ENCODE assay signal across 8 cellular contexts in the genomic region with DNA sequence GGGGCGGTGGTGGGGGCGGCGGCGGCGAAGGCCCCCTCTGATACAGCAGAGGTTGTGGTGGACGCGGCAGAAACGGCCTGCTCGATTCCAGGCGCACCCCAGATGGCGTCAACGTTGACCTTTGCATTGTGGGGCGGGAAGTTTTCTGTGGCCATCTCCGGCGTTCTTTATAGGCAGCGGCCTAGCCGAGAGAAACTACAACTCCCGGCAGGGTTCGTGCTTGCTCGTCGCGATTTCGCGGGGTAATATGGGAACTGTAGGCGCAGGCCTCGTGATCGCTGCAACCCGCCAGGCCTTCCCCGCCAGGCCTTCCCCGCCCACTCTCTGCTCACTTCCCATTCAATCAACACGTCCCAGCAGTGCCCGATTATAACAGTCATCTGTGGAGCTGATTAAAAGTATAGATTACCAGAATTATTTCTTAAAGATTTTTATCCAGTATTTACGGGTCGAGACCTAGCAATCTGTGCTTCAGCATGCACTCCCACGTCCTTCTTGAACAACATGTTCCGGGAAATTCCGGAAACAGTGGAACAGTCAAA. TPM values are rescaled to one million over a fixed set of nuclear protein-coding genes. Genes with fewer than 3 reads are reported as not detected.
A peak's percentile ranks its signal among the peaks of the same experiment; 100 is the strongest.
DNase-seq lines count a peak whose midpoint lies in the region; ATAC-seq and TF ChIP-seq lines count a peak whose summit lies in the region.

Gene BOD1, minus strand, starts transcription at position 74 of the 542 bp plus-strand sequence. CDS start 214 bp downstream, outside the sequence.

- no peak for TF ChIP-seq CTCF in left ventricle myocardium inferior (IDR thresholded peaks at IDR 0.05; ENCODE audit: borderline replicate concordance)
- TF ChIP-seq CTCF in progenitor cell of endocrine pancreas (IDR thresholded peaks at IDR 0.05; ENCODE audit: unreplicated experiment) = no peak
- TF ChIP-seq CTCF in upper lobe of right lung (IDR thresholded peaks at IDR 0.05) = no peak

- peak within 1 kb of the TSS; percentile 91 for H3K4me3 Mint-ChIP-seq in progenitor cell of endocrine pancreas (ENCODE audit: low read depth)

- H3K4me1 ChIP-seq in left ventricle myocardium inferior (peaks cover 58% of the 10 kb centered on the region), upper lobe of right lung (peaks cover 37% of the 10 kb centered on the region)

- peaks cover 8% of the 10 kb centered on the region for H3K36me3 Mint-ChIP-seq in progenitor cell of endocrine pancreas (ENCODE audit: insufficient read depth)

- peaks cover 17% of the 10 kb centered on the region for H3K36me3 ChIP-seq in left ventricle myocardium inferior
- H3K36me3 ChIP-seq in upper lobe of right lung = peaks cover 14% of the 10 kb centered on the region

- peak within 1 kb of the TSS; percentile 96 for H3K4me3 ChIP-seq in left ventricle myocardium inferior
- peak within 1 kb of the TSS; percentile 94 for H3K4me3 ChIP-seq in upper lobe of right lung

- H3K9me3 ChIP-seq in left ventricle myocardium inferior (replicated peaks) = no peaks in the 10 kb centered on the region
- H3K9me3 ChIP-seq in upper lobe of right lung = no peaks in the 10 kb centered on the region

- intact Hi-C loops in left ventricle myocardium inferior (cut with micrococcal nuclease) = no loop called here
- intact Hi-C loops in upper lobe of right lung (cut with DNase I) = no loop called here

- H3K27me3 ChIP-seq in left ventricle myocardium inferior (ENCODE audit: low read depth) (no peaks in the 10 kb centered on the region), upper lobe of right lung (no peaks in the 10 kb centered on the region)

- ATAC-seq in GM18499 (IDR thresholded peaks at IDR 0.05; ENCODE audit: insufficient read depth, unreplicated experiment) (peak; percentile 87), HG02970 (IDR thresholded peaks at IDR 0.05; ENCODE audit: low FRiP score, unreplicated experiment) (peak; percentile 93), upper lobe of right lung (peak; percentile 98)

- H3K27me3 Mint-ChIP-seq in progenitor cell of endocrine pancreas = no peaks in the 10 kb centered on the region

- no peaks in the 10 kb centered on the region for H3K9me3 Mint-ChIP-seq in progenitor cell of endocrine pancreas (ENCODE audit: low read depth)

- peaks cover 34% of the 10 kb centered on the region for H3K4me1 Mint-ChIP-seq in progenitor cell of endocrine pancreas (ENCODE audit: low read depth)

- DNase-seq in NCI-H187 treated with DMSO at 0.1 percent for 48 hours (lab: John Stamatoyannopoulos, UW) = peak; percentile 91
- DNase-seq in T-helper 2 cell = peak; percentile 79 to 98 (median 92)
- DNase-seq in left ventricle myocardium inferior = peak; percentile 96
- DNase-seq in progenitor cell of endocrine pancreas (ENCODE audit: low spot score, unreplicated experiment) = peak; percentile 90
- peak; percentile 97 for DNase-seq in upper lobe of right lung

- H3K27ac ChIP-seq in angular gyrus (ENCODE audit: low read depth, low read length) (peak within 1 kb of the TSS; percentile 85), left ventricle myocardium inferior (replicated peaks) (peak within 1 kb of the TSS; percentile 96), upper lobe of right lung (peak within 1 kb of the TSS; percentile 94)

- H3K27ac Mint-ChIP-seq in progenitor cell of endocrine pancreas = peak within 1 kb of the TSS; percentile 98

RNA-seq across cellular contexts. Expression of gene BOD1, which starts in this region (rescaled TPM):
- 48.7 TPM for total RNA-seq in left ventricle myocardium inferior
- total RNA-seq in progenitor cell of endocrine pancreas = 100.0 and 101 TPM in 2 replicates
- 40.9 TPM for total RNA-seq in upper lobe of right lung

Comparison
In these comparisons a context has a peak if more than half of its experiments do, and no peak if none do; other contexts are left out.
1. Peak in every context shown above with its lines: DNase-seq, ATAC-seq, H3K4me3 ChIP-seq and H3K27ac ChIP-seq.